ENCODE assay signal across 23 cellular contexts in genomic region chr6:36269834-36270705, GRCh38. TPM values are rescaled to one million over a fixed set of nuclear protein-coding genes. Genes with fewer than 3 reads are reported as not detected.
DNase-seq lines count a peak whose midpoint lies in the region; TF ChIP-seq lines count a peak whose summit lies in the region.
"Had no signal": no experiment of that assay in that cellular context is flagged by ENCODE, and none has a peak within 500 bp of the region (broad histone marks: within the 10 kb centered on the region; RNA-seq: fewer than 3 reads in every experiment).

A gene with protein sequence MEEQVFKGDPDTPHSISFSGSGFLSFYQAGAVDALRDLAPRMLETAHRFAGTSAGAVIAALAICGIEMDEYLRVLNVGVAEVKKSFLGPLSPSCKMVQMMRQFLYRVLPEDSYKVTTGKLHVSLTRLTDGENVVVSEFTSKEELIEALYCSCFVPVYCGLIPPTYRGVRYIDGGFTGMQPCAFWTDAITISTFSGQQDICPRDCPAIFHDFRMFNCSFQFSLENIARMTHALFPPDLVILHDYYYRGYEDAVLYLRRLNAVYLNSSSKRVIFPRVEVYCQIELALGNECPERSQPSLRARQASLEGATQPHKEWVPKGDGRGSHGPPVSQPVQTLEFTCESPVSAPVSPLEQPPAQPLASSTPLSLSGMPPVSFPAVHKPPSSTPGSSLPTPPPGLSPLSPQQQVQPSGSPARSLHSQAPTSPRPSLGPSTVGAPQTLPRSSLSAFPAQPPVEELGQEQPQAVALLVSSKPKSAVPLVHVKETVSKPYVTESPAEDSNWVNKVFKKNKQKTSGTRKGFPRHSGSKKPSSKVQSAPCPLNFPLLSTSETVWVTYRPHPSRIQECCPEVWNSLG (plus strand): TSS chr6:36270060. CDS start chr6:36270460, 400 bp downstream.

- H3K27me3 Mint-ChIP-seq in H9 (ENCODE audit: low read depth) (peaks cover 10% of the 10 kb centered on the region), endothelial cell (ENCODE audit: unreplicated experiment) (peaks cover 8% of the 10 kb centered on the region), nephron progenitor cell (ENCODE audit: low read depth, poor library complexity) (peaks cover 24% of the 10 kb centered on the region)

- H3K27me3 ChIP-seq in H9 (ENCODE audit: insufficient read depth, low read length) (no peaks in the 10 kb centered on the region; the same call in 1 of the 2 replicates), esophagus squamous epithelium (peaks cover 0 to 24% (median 0%) of the 10 kb centered on the region in 4 donors)

- no peaks in the 10 kb centered on the region for H3K9me3 ChIP-seq in H9 (ENCODE audit: control insufficient read depth, low read depth, low read length)
- peaks cover 0 to 9% (median 0%) of the 10 kb centered on the region in 3 donors for H3K9me3 ChIP-seq in esophagus squamous epithelium
- H3K9me3 ChIP-seq: prostate gland had no signal

- no peak within 1 kb of the TSS for H2BK120ac ChIP-seq in H9 (ENCODE audit: low read depth, low read length, poor library complexity, severe bottlenecking)

- no peak for TF ChIP-seq CTCF in H9 (conservative IDR thresholded peaks at IDR 0.05)
- no peak for TF ChIP-seq CTCF in RWPE1 (conservative IDR thresholded peaks at IDR 0.05; ENCODE audit: low read depth)
- no peak for TF ChIP-seq CTCF in endothelial cell (IDR thresholded peaks at IDR 0.05; ENCODE audit: unreplicated experiment)
- TF ChIP-seq CTCF in nephron progenitor cell (IDR thresholded peaks at IDR 0.05): no peak
- TF ChIP-seq CTCF in esophagus squamous epithelium (IDR thresholded peaks at IDR 0.05): peak in 1 of 6 experiments; percentile 16

- H3K56ac ChIP-seq in H9 (ENCODE audit: insufficient read length, low read depth, low read length): no peak within 1 kb of the TSS

- CTCF ChIA-PET in RWPE1 (lab: Yijun Ruan, JAX): no interaction called here

- H3K27ac Mint-ChIP-seq in H9 (no peak within 1 kb of the TSS), endothelial cell (ENCODE audit: unreplicated experiment) (no peak within 1 kb of the TSS), nephron progenitor cell (peak within 1 kb of the TSS; percentile 39)
- H3K27ac Mint-ChIP-seq: activated CD4-positive, alpha-beta T cell treated with anti-CD3 and anti-CD28 coated beads, Interleukin-2, amount 10 ng/mL, durations not matched to agents 7 days and 5 days; activated T-helper 2 cell treated with anti-CD3 and anti-CD28 coated beads, Interferon-gamma antibody, Interleukin-2, Interleukin-4, amounts not matched to agents 10 μg/mL and 5 μg/mL and 100 μg/mL, durations not matched to agents 14 hours and 24 hours and 36 hours; CD8-positive, alpha-beta T cell; T-helper 1 cell treated with Interleukin-12 subunit alpha and Interleukin-12 subunit beta and Interleukin-4 antibody, amounts not matched to agents 30 μg/mL and 1 μg/mL, for 36 hours had no signal

- no peaks in the 10 kb centered on the region for H3K79me2 ChIP-seq in H9 (ENCODE audit: insufficient read depth, low read length)

- no peaks in the 10 kb centered on the region for H4K20me1 ChIP-seq in H9 (ENCODE audit: control insufficient read depth, insufficient read depth, insufficient read length)

- peaks cover 3 to 5% of the 10 kb centered on the region in 2 experiments; a peak in 3 of 4 replicates for H3K4me1 Mint-ChIP-seq in H9
- H3K4me1 Mint-ChIP-seq in endothelial cell (ENCODE audit: unreplicated experiment): peaks cover 4% of the 10 kb centered on the region
- peaks cover 11% of the 10 kb centered on the region for H3K4me1 Mint-ChIP-seq in nephron progenitor cell
- H3K4me1 Mint-ChIP-seq: activated CD4-positive, alpha-beta T cell treated with anti-CD3 and anti-CD28 coated beads, Interleukin-2, amount 10 ng/mL, durations not matched to agents 7 days and 5 days; neural crest cell had no signal

- no peak within 1 kb of the TSS for H3K4me2 ChIP-seq in H9 (ENCODE audit: insufficient read depth, insufficient read length, low read length)

- H3K27ac ChIP-seq in H9 (ENCODE audit: insufficient read length, low read depth, low read length) (no peak within 1 kb of the TSS), RWPE1 (no peak within 1 kb of the TSS), esophagus squamous epithelium (no peak within 1 kb of the TSS)
- H3K27ac ChIP-seq: gastroesophageal sphincter, prostate gland, transverse colon had no signal

- WGBS in H9 (ENCODE audit: extremely low coverage, insufficient read length, low lambda C conversion rate): no CpG with 5 or more reads among the region's 32 CpGs
- WGBS in esophagus squamous epithelium, 2 donors: 28 to 63% methylated on average over 7 to 20 of the region's 32 CpGs

- no peak within 1 kb of the TSS for H2AFZ ChIP-seq in H9 (ENCODE audit: low read length)

- H2BK15ac ChIP-seq in H9 (ENCODE audit: low read depth, low read length): no peak within 1 kb of the TSS

- H3K4me1 ChIP-seq in H9 (ENCODE audit: insufficient read depth, low read length): no peaks in the 10 kb centered on the region
- H3K4me1 ChIP-seq in esophagus squamous epithelium: peaks cover 3 to 32% (median 7%) of the 10 kb centered on the region in 3 donors
- H3K4me1 ChIP-seq: prostate gland had no signal

- H4K5ac ChIP-seq in H9 (ENCODE audit: insufficient read length, low read depth, low read length): no peak within 1 kb of the TSS

- POLR2A ChIA-PET in RWPE1 (lab: Yijun Ruan, JAX; ENCODE audit: low non-redundant PET): no interaction called here

- H3K4me3 Mint-ChIP-seq in H9: no peak within 1 kb of the TSS
- peak within 1 kb of the TSS; percentile 1 for H3K4me3 Mint-ChIP-seq in endothelial cell (ENCODE audit: unreplicated experiment)
- H3K4me3 Mint-ChIP-seq in nephron progenitor cell: no peak within 1 kb of the TSS
- H3K4me3 Mint-ChIP-seq: activated CD4-positive, alpha-beta T cell treated with anti-CD3 and anti-CD28 coated beads, Interleukin-2, amount 10 ng/mL, durations not matched to agents 7 days and 5 days; CD8-positive, alpha-beta T cell; neural crest cell; T-helper 1 cell treated with Interleukin-12 subunit alpha and Interleukin-12 subunit beta and Interleukin-4 antibody, amounts not matched to agents 30 μg/mL and 1 μg/mL, for 36 hours had no signal

- H3K9ac ChIP-seq in H9 (ENCODE audit: extremely low read depth, insufficient read length, low read length): no peak within 1 kb of the TSS

- H3K4ac ChIP-seq in H9 (ENCODE audit: low read depth, low read length): no peak within 1 kb of the TSS

- H3K18ac ChIP-seq in H9 (ENCODE audit: insufficient read length, low read depth, low read length): no peak within 1 kb of the TSS

- H3K9me3 Mint-ChIP-seq in H9: peaks cover 0 to 5% of the 10 kb centered on the region in 2 experiments; a peak in 2 of 5 replicates
- no peaks in the 10 kb centered on the region for H3K9me3 Mint-ChIP-seq in endothelial cell (ENCODE audit: unreplicated experiment)
- peaks cover 10% of the 10 kb centered on the region for H3K9me3 Mint-ChIP-seq in nephron progenitor cell
- H3K9me3 Mint-ChIP-seq: neural crest cell had no signal

- no peak within 1 kb of the TSS for H4K8ac ChIP-seq in H9 (replicated peaks; ENCODE audit: insufficient read length, low read depth, low read length)

- H2AK5ac ChIP-seq in H9 (ENCODE audit: insufficient read length, low read length): no peak within 1 kb of the TSS

- intact Hi-C loops in esophagus squamous epithelium (cut with DNase I): no loop called here

- no peaks in the 10 kb centered on the region for H3K36me3 ChIP-seq in esophagus squamous epithelium
- H3K36me3 ChIP-seq: gastroesophageal sphincter, prostate gland, transverse colon had no signal

- H3K23ac ChIP-seq in H9 (ENCODE audit: insufficient read length, low read depth, low read length): no peak within 1 kb of the TSS

- H2BK5ac ChIP-seq in H9 (ENCODE audit: insufficient read length, low read length): no peak within 1 kb of the TSS

- no peak within 1 kb of the TSS for H2BK12ac ChIP-seq in H9 (ENCODE audit: insufficient read length, low read depth, low read length)

- no peak within 1 kb of the TSS for H3K4me3 ChIP-seq in esophagus squamous epithelium
- H3K4me3 ChIP-seq: gastroesophageal sphincter, prostate gland, transverse colon had no signal

- no peak within 1 kb of the TSS for H3K14ac ChIP-seq in H9 (ENCODE audit: insufficient read depth, low read length)

- H3K36me3 Mint-ChIP-seq in H9 (ENCODE audit: insufficient read depth in 1 of 3, low read depth in 3 of 3): no peaks in the 10 kb centered on the region
- peaks cover 8% of the 10 kb centered on the region for H3K36me3 Mint-ChIP-seq in endothelial cell (ENCODE audit: low read depth, unreplicated experiment)
- H3K36me3 Mint-ChIP-seq in nephron progenitor cell (ENCODE audit: low read depth): no peaks in the 10 kb centered on the region
- H3K36me3 Mint-ChIP-seq: CD8-positive, alpha-beta T cell had no signal

- no peaks in the 10 kb centered on the region for H3K79me1 ChIP-seq in H9 (ENCODE audit: insufficient read depth, low read depth, low read length, poor library complexity, severe bottlenecking)

- no peaks in the 10 kb centered on the region for H3K23me2 ChIP-seq in H9 (ENCODE audit: insufficient read length, low read depth, low read length, poor library complexity, severe bottlenecking)

- DNase-seq in H9 (peak; percentile 56), RWPE1 (ENCODE audit: low spot score) (peak; percentile 46), endothelial cell (ENCODE audit: low spot score) (no peak), nephron progenitor cell (no peak), esophagus squamous epithelium (lab: John Stamatoyannopoulos, UW) (no peak), DMS79 treated with DMSO at 0.1 percent for 48 hours (lab: John Stamatoyannopoulos, UW) (no peak), CD1c-positive myeloid dendritic cell (ENCODE audit: extremely low spot score) (no peak)
- DNase-seq in stimulated activated CD4-positive, alpha-beta T cell treated with anti-CD3 and anti-CD28 coated beads, Interleukin-1b, Interleukin-23, amount 100 ng/mL, for 48 hours: no peak
- DNase-seq: activated CD4-positive, alpha-beta T cell treated with anti-CD3 and anti-CD28 coated beads, Interleukin-2, amount 10 ng/mL, durations not matched to agents 7 days and 5 days; CD8-positive, alpha-beta T cell; left colon; NCI-H146; stimulated activated CD4-positive, alpha-beta T cell treated with anti-CD3 and anti-CD28 coated beads, Interleukin-4, amount 100 ng/mL, for 1 hour; stimulated activated naive CD8-positive, alpha-beta T cell treated with anti-CD3 and anti-CD28 coated beads, Interleukin-15, Interleukin-2, amounts not matched to agents 100 U/mL and 50 U/mL, for 24 hours; transverse colon had no signal

- TF ChIP-seq POLR2A in esophagus squamous epithelium (IDR thresholded peaks at IDR 0.05): no peak

- H2BK20ac ChIP-seq in H9 (ENCODE audit: low read depth, low read length, poor library complexity, severe bottlenecking): no peak within 1 kb of the TSS

- H4K91ac ChIP-seq in H9 (ENCODE audit: insufficient read length, low read depth, low read length): no peak within 1 kb of the TSS

- H3T11ph ChIP-seq in H9 (ENCODE audit: low read length): no peak within 1 kb of the TSS

RNA-seq across cellular contexts. Expression of the gene that starts here (rescaled TPM):
- total RNA-seq in H9 (2021) (0.09 TPM in 1 of 2 replicates, not detected in the other), endothelial cell (ENCODE audit: unreplicated experiment) (not detected), esophagus squamous epithelium (under 1 TPM in 2 of 4 donors, not detected in 2; 0.59 to 0.64 TPM)
- total RNA-seq: activated CD4-positive, alpha-beta T cell treated with anti-CD3 and anti-CD28 coated beads, Interleukin-2, amount 10 ng/mL, durations not matched to agents 7 days and 5 days; activated T-helper 2 cell treated with anti-CD3 and anti-CD28 coated beads, Interferon-gamma antibody, Interleukin-2, Interleukin-4, amounts not matched to agents 10 μg/mL and 5 μg/mL and 100 μg/mL, durations not matched to agents 14 hours and 24 hours and 36 hours; dermis microvascular lymphatic vessel endothelial cell; gastroesophageal sphincter; neural crest cell; SK-MEL-5; skeletal muscle tissue had no signal

Comparison
In these comparisons a context has a peak if more than half of its experiments do, and no peak if none do; other contexts are left out.
1. Peak in DNase-seq in H9; RNA of the gene not detected or under 1 TPM.